8 cellular contexts compared by ENCODE assay signal in the genomic region with DNA sequence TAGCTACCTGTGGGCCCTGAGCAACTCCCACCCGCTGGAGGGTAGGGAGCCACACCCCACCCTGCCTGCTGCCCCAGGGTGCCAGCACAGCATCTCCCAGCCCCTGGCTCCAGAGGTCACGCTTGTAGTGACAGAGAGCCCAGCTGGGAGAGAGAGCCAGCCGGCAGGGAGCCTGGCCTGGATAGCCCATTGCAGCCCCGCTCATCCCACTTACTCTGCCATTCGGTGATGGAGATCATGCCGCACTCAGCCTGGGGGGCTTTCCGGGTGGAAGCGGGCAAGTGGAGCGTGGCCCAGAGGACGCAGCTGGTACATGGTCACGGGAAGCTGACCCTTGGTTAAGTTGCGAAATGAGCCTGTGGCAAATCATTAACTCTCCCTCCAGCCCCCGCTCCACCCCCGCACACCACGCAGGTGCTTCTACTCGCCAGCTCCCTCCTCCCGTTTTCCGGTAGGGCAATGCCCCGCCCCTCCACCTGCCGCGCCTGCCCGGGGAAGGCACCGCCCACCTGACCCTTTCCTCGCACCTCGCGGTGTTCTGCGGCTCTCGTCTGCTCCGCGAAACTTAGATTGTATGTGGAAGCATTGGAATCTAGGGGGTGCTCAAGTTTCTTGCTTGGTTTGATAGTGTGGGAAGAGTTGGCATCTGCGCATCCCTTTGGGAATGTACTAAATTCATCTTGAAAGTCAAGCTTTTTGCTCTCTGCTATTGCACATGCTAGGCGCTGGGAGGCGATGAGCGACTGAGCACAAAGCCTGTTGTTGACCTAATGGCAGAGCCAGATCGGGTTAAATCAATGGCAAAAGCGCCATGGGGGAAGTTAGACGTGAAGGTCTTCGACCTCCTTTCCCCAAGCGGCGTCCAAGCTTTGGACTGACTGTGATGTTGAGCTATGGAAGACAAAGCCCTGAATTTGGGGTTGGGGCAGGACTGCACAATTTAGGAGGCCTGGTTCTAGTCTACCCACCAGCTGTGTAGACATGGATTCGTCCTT. TPM values are rescaled to one million over a fixed set of nuclear protein-coding genes. Genes with fewer than 3 reads are reported as not detected.
DNase-seq lines count a peak whose midpoint lies in the region; ATAC-seq, FAIRE-seq and TF ChIP-seq lines count a peak whose summit lies in the region.

A gene with protein sequence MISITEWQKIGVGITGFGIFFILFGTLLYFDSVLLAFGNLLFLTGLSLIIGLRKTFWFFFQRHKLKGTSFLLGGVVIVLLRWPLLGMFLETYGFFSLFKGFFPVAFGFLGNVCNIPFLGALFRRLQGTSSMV (minus strand): TSS at position 321 of the 995 bp plus-strand sequence. CDS start 82 bp downstream, at position 239.

- ATAC-seq in GM19324 (IDR thresholded peaks at IDR 0.05; ENCODE audit: low FRiP score, unreplicated experiment) (peak; percentile 50), IMR-90 (ENCODE audit: low read depth) (peak; percentile 97)

- DNase-seq in ACHN (peak; percentile 98), IMR-90 (peak; percentile 87), T1000 (lab: John Stamatoyannopoulos, UW) (peak; percentile 55), cardiac fibroblast (ENCODE audit: low read depth in 2 of 2) (peak; percentile 72 to 88), skeletal muscle cell (ENCODE audit: low read depth) (peak; percentile 47), GM12892 (ENCODE audit: insufficient read length) (no peak)

- no peak within 1 kb of the TSS for H4K91ac ChIP-seq in IMR-90 (ENCODE audit: insufficient read depth, low read depth, low read length)

- POLR2A ChIA-PET in IMR-90 (lab: Charles Lee; ENCODE audit: unreplicated experiment) = no interaction called here

- H3K79me1 ChIP-seq in IMR-90 (ENCODE audit: low read depth in 1 of 2, low read length in 2 of 2) = no peaks in the 10 kb centered on the region

- intact Hi-C loops in IMR-90 (cut with micrococcal nuclease) = loop anchor here (1.0 to 5.0 kb wide), 4 partner anchors 45 to 184 kb away; no protein-coding TSS in a partner anchor

- no peak within 1 kb of the TSS for H3K27ac ChIP-seq in IMR-90 (ENCODE audit: insufficient read depth, low read length)

- dilution Hi-C loops in IMR-90 (cut with HindIII; ENCODE audit: low sequenced_read_pairs, unreplicated experiment) = no loop called here

- H2BK20ac ChIP-seq in IMR-90 (ENCODE audit: low read depth, low read length) = peak within 1 kb of the TSS; percentile 30; the same call in 1 of the 2 replicates

- H3K9me3 ChIP-seq in IMR-90 (ENCODE audit: control insufficient read depth, insufficient read depth, low read length) (no peaks in the 10 kb centered on the region), iPS-18c (ENCODE audit: control insufficient read depth, insufficient read depth, low read length) (no peaks in the 10 kb centered on the region)

- CTCF ChIA-PET in IMR-90 (lab: Yijun Ruan, JAX) = interaction anchor here (0.5 to 3.4 kb wide), 13 partner anchors 16 to 527 kb away, joined by 3 to 17 read pairs (median 4); a partner anchor contains a TSS

- in situ Hi-C loops in ACHN (cut with HindIII; ENCODE audit: low pct_ligation_motif_present, low pct_unique_long_range_greater_than_20kb, low sequenced_read_pairs) (no loop called here), IMR-90 (cut with MboI; ENCODE audit: low sequenced_read_pairs) (loop anchor here (5.0 kb wide), 1 partner anchor 148 kb away; no protein-coding TSS in a partner anchor)

- H3K36me3 ChIP-seq in IMR-90 (ENCODE audit: control insufficient read depth, insufficient read depth, low read length) = no peaks in the 10 kb centered on the region

- WGBS in IMR-90 (ENCODE audit: extremely low coverage in 2 of 2, insufficient read length in 1 of 2), 2 experiments = 21% methylated on average over 14 of the region's 41 CpGs; no CpG with 5 or more reads in 1 of the 2 experiments

- no TSS peak for BruUV-seq in IMR-90 (replicated peaks; lab: Mats Ljungman, UMichigan)

- no peaks in the 10 kb centered on the region; the same call in 1 of the 2 replicates for H3K9me1 ChIP-seq in IMR-90 (ENCODE audit: insufficient read depth, low read length)

- no peak within 1 kb of the TSS for H3K4ac ChIP-seq in IMR-90 (ENCODE audit: low read depth, low read length)

- H3K4me1 ChIP-seq in IMR-90 (ENCODE audit: control insufficient read depth, insufficient read depth, low read length) = 0 out of 2 replicates have a peak, but pooled peaks cover 1% of the 10 kb centered on the region

- no peak within 1 kb of the TSS for H3K23ac ChIP-seq in IMR-90 (ENCODE audit: low read depth, low read length)

- H2AFZ ChIP-seq in IMR-90 (replicated peaks; ENCODE audit: low read length, poor library complexity) = peak within 1 kb of the TSS; percentile 87

- no peaks in the 10 kb centered on the region for H4K20me1 ChIP-seq in IMR-90 (ENCODE audit: insufficient read depth, low read length)

- no peaks in the 10 kb centered on the region; the same call in 1 of the 2 replicates for H3K27me3 ChIP-seq in IMR-90 (ENCODE audit: control insufficient read depth, insufficient read depth, low read length)

- TF ChIP-seq RAD21 in IMR-90 (IDR thresholded peaks at IDR 0.05; ENCODE audit: low read length) = peak; percentile 86

- no peak within 1 kb of the TSS for H4K8ac ChIP-seq in IMR-90 (ENCODE audit: low read depth in 2 of 2, low read length in 2 of 2)

- no peak within 1 kb of the TSS for H2BK15ac ChIP-seq in IMR-90 (ENCODE audit: low read depth, low read length)

- H3K14ac ChIP-seq in IMR-90 (replicated peaks; ENCODE audit: low read depth, low read length) = no peak within 1 kb of the TSS

- H2BK5ac ChIP-seq in IMR-90 (ENCODE audit: low read depth, low read length, poor library complexity, severe bottlenecking) = no peak within 1 kb of the TSS

- TF ChIP-seq POLR2A in IMR-90 (IDR thresholded peaks at IDR 0.05; ENCODE audit: low read depth, low read length) (0 out of 2 replicates have a peak, but pooled peaks have one; percentile 28), GM12892 (IDR thresholded peaks at IDR 0.05; ENCODE audit: low read depth, low read length) (no peak)

- peak within 1 kb of the TSS; percentile 24 for H3K4me2 ChIP-seq in IMR-90 (ENCODE audit: low read depth, low read length)

- no peak within 1 kb of the TSS for H3K56ac ChIP-seq in IMR-90 (ENCODE audit: extremely low read depth, insufficient read depth, low read length)

- H3K4me3 ChIP-seq in IMR-90 (ENCODE audit: insufficient read depth, low read depth, low read length) (no peak within 1 kb of the TSS), cardiac fibroblast (replicated peaks in 1 of 2; ENCODE audit: low read depth in 2 of 2, low read length in 2 of 2) (no peak within 1 kb of the TSS), iPS-18c (ENCODE audit: insufficient read depth, low read depth, low read length) (peak within 1 kb of the TSS; percentile 59), skeletal muscle cell (ENCODE audit: low read depth, low read length) (no peak within 1 kb of the TSS)

- peak within 1 kb of the TSS; percentile 79 for H2AK9ac ChIP-seq in IMR-90 (replicated peaks; ENCODE audit: low read depth, low read length, poor library complexity)

- no peak within 1 kb of the TSS for H3K18ac ChIP-seq in IMR-90 (ENCODE audit: low read depth, low read length)

- peak; percentile 86 for TF ChIP-seq CTCF in IMR-90 (conservative IDR thresholded peaks at IDR 0.05; ENCODE audit: low read depth, low read length)
- peak; percentile 82 for TF ChIP-seq CTCF in cardiac fibroblast (IDR thresholded peaks at IDR 0.05; ENCODE audit: low read depth, low read length)

- no peak within 1 kb of the TSS for H2BK120ac ChIP-seq in IMR-90 (ENCODE audit: low read depth, low read length)

- no peak for FAIRE-seq in GM12892 (lab: Jason Lieb, UNC)

- H2AK5ac ChIP-seq in IMR-90 (ENCODE audit: low read depth, low read length) = no peak within 1 kb of the TSS

- H3K9ac ChIP-seq in IMR-90 (ENCODE audit: low read depth, low read length) = no peak within 1 kb of the TSS

- H4K5ac ChIP-seq in IMR-90 (ENCODE audit: low read depth, low read length) = no peak within 1 kb of the TSS

TF ChIP-seq in IMR-90, 13 proteins besides CTCF, POLR2A, EP300 and RAD21:
- TF ChIP-seq CEBPB (IDR thresholded peaks at IDR 0.05; ENCODE audit: low read depth, low read length) = peak; percentile 73
- peak; percentile 92 for TF ChIP-seq SMC3 (IDR thresholded peaks at IDR 0.05; ENCODE audit: low read depth, low read length)
- no peak for TF ChIP-seq RFX5 (IDR thresholded peaks at IDR 0.05; ENCODE audit: low read depth, low read length)
TF ChIP-seq in IMR-90: peak in this region for 2.

RNA-seq across cellular contexts. Expression of the gene that starts here (rescaled TPM):
- not detected in 2 replicates for total RNA-seq in IMR-90 (2012; rRNA removed)
- polyA plus RNA-seq in IMR-90 (2012; rRNA removed) = 0.32 TPM in 1 of 2 replicates, not detected in the other
- polyA plus RNA-seq in IMR-90 (2012; cell fraction: cytosol; rRNA removed) = not detected in 2 replicates
- polyA plus RNA-seq in IMR-90 (2012; cell fraction: nucleus; rRNA removed; ENCODE audit: low replicate concordance) = 0.08 TPM in 1 of 2 replicates, not detected in the other
- polyA plus RNA-seq in GM12892 (2012; ENCODE audit: missing spikeins) = not detected

Comparison
In these comparisons a context has a peak if more than half of its experiments do, and no peak if none do; other contexts are left out.
1. Peak in DNase-seq, ATAC-seq and H3K4me2 ChIP-seq in IMR-90; RNA of the gene not detected or under 1 TPM.